In genomic region chr2:69385443-69386151, GRCh38 we compare ENCODE assay signal across 1 cellular context.
TF ChIP-seq lines count a peak whose summit lies in the region.

No MANE protein-coding gene starts in this region.

TF ChIP-seq in K562, 482 proteins besides CTCF, POLR2A, EP300 and RAD21 (continued from another document and continues in another):
- TF ChIP-seq PCBP1 (IDR thresholded peaks at IDR 0.05; ENCODE audit: low read depth, low read length, poor library complexity, severe bottlenecking) = no peak
- no peak for TF ChIP-seq CREB5 (CRISPR knock-in tag; IDR thresholded peaks at IDR 0.05)
- no peak for TF ChIP-seq MGA (IDR thresholded peaks at IDR 0.05)
- TF ChIP-seq NFATC3 (IDR thresholded peaks at IDR 0.05) = no peak
- no peak for TF ChIP-seq ZBTB2 (IDR thresholded peaks at IDR 0.05)
- TF ChIP-seq CBX1 (IDR thresholded peaks at IDR 0.05; ENCODE audit: low read depth) = no peak
- no peak for TF ChIP-seq E2F3 (CRISPR knock-in tag; IDR thresholded peaks at IDR 0.05)
- TF ChIP-seq ZNF584 (CRISPR knock-in tag; IDR thresholded peaks at IDR 0.05; ENCODE audit: low read depth) = peak; percentile 61
- TF ChIP-seq CSDE1 (IDR thresholded peaks at IDR 0.05) = no peak
- TF ChIP-seq SRF (CRISPR knock-in tag; IDR thresholded peaks at IDR 0.05) = no peak
- TF ChIP-seq BACH1 (tag; IDR thresholded peaks at IDR 0.05) = peak; percentile 29; the same call in 1 of the 2 replicates
- TF ChIP-seq CEBPG (CRISPR knock-in tag; IDR thresholded peaks at IDR 0.05) = peak; percentile 95
- peak; percentile 95 to 98 for TF ChIP-seq CEBPG (tag; conservative IDR thresholded peaks at IDR 0.05 in 1 of 2, IDR thresholded peaks at IDR 0.05 in 1 of 2)
- TF ChIP-seq MLX (CRISPR knock-in tag; conservative IDR thresholded peaks at IDR 0.05) = no peak
- no peak for TF ChIP-seq CREB3 (tag; conservative IDR thresholded peaks at IDR 0.05; ENCODE audit: low read depth)
- no peak for TF ChIP-seq POLR2AphosphoS5 (IDR thresholded peaks at IDR 0.05; ENCODE audit: control insufficient read depth, insufficient read depth, low read depth, low read length)
- peak; percentile 94 for TF ChIP-seq ZNF24 (IDR thresholded peaks at IDR 0.05)
- no peak for TF ChIP-seq MYNN (IDR thresholded peaks at IDR 0.05)
- no peak for TF ChIP-seq MYNN (CRISPR knock-in tag; IDR thresholded peaks at IDR 0.05)
- no peak for TF ChIP-seq ZNF79 (CRISPR knock-in tag; IDR thresholded peaks at IDR 0.05; ENCODE audit: low read depth)
- TF ChIP-seq UBTF (IDR thresholded peaks at IDR 0.05; ENCODE audit: borderline replicate concordance in 1 of 2, low read depth in 2 of 2, low read length in 2 of 2) = no peak
- peak; percentile 96 for TF ChIP-seq POLR2H (tag; IDR thresholded peaks at IDR 0.05; ENCODE audit: low read depth)
- TF ChIP-seq ARID3A (IDR thresholded peaks at IDR 0.05; ENCODE audit: borderline replicate concordance, low read depth, low read length) = no peak
- no peak for TF ChIP-seq SLC30A9 (CRISPR knock-in tag; IDR thresholded peaks at IDR 0.05)
